16 cellular contexts compared by ENCODE assay signal in genomic region chr12:590206-590750, GRCh38.
A peak's percentile ranks its signal among the peaks of the same experiment; 100 is the strongest.
DNase-seq lines count a peak whose midpoint lies in the region; ATAC-seq, FAIRE-seq and TF ChIP-seq lines count a peak whose summit lies in the region.
"Had no signal": no experiment of that assay in that cellular context is flagged by ENCODE, and none has a peak within 500 bp of the region (broad histone marks: within the 10 kb centered on the region; RNA-seq: fewer than 3 reads in every experiment).

No MANE protein-coding gene starts in this region.

- RAD21 ChIA-PET in HCT116 (lab: Charles Lee; ENCODE audit: low non-redundant PET in 1 of 2, low total read pairs in 2 of 2, uncharacterized antibody in 2 of 2, unreplicated experiment in 2 of 2) = no interaction called here

- H3K79me2 ChIP-seq in HCT116 (ENCODE audit: insufficient read depth, low read length) (no peaks in the 10 kb centered on the region), K562 (ENCODE audit: control insufficient read depth, insufficient read depth, low read length) (no peaks in the 10 kb centered on the region)

- no peaks in the 10 kb centered on the region for H4K20me1 ChIP-seq in HCT116 (ENCODE audit: insufficient read depth)
- no peaks in the 10 kb centered on the region for H4K20me1 ChIP-seq in K562 (replicated peaks; ENCODE audit: control insufficient read depth, insufficient read depth, low read length)

- TF ChIP-seq EP300 in K562 (IDR thresholded peaks at IDR 0.05; ENCODE audit: low read length) = no peak

- H3K27me3 ChIP-seq in HCT116 (ENCODE audit: insufficient read depth, low read length) (no peaks in the 10 kb centered on the region), K562 (ENCODE audit: control insufficient read depth in 2 of 2, insufficient read depth in 2 of 2, low read length in 2 of 2) (no peaks in the 10 kb centered on the region), heart right ventricle (no peaks in the 10 kb centered on the region)

- H3K9ac ChIP-seq in HCT116 (ENCODE audit: low read length) (no peak overlapping the region), K562 (ENCODE audit: insufficient read depth in 1 of 2, low read depth in 2 of 2, low read length in 2 of 2) (peak overlapping the region in 1 of 2 experiments; percentile 60; a peak in 2 of 4 replicates)

- H3K36me3 ChIP-seq in HCT116 (ENCODE audit: control insufficient read depth in 1 of 2, insufficient read depth in 2 of 2, low read length in 2 of 2) = no peaks in the 10 kb centered on the region
- no peaks in the 10 kb centered on the region for H3K36me3 ChIP-seq in K562 (ENCODE audit: control insufficient read depth, insufficient read depth, low read length)
- no peaks in the 10 kb centered on the region for H3K36me3 ChIP-seq in heart right ventricle

- POLR2A ChIA-PET in HCT116 (lab: Charles Lee) (no interaction called here), K562 (lab: Yijun Ruan, JAX) (no interaction called here)

- H3K4me1 ChIP-seq in HCT116 (ENCODE audit: control insufficient read depth in 1 of 2, insufficient read depth in 2 of 2, low read length in 2 of 2) = no peaks in the 10 kb centered on the region
- peaks cover 40 to 42% of the 10 kb centered on the region in 2 experiments; a peak in 4 of 5 replicates for H3K4me1 ChIP-seq in K562 (replicated peaks in 1 of 2; ENCODE audit: control insufficient read depth in 2 of 2, insufficient read depth in 2 of 2, low read length in 2 of 2)
- peaks cover 13 to 41% (median 25%) of the 10 kb centered on the region in 9 donors for H3K4me1 ChIP-seq in heart right ventricle

- TF ChIP-seq RAD21 in HCT116 (IDR thresholded peaks at IDR 0.05; ENCODE audit: low read depth) (no peak), K562 (CRISPR knock-in tag; conservative IDR thresholded peaks at IDR 0.05 in 1 of 2, IDR thresholded peaks at IDR 0.05 in 1 of 2) (no peak)

- H3K4me2 ChIP-seq in HCT116 (ENCODE audit: low read length) = no peak overlapping the region
- H3K4me2 ChIP-seq in K562 (ENCODE audit: insufficient read depth, low read length) = no peak overlapping the region

- H3K9me3 ChIP-seq in HCT116 (ENCODE audit: control insufficient read depth in 1 of 2, insufficient read depth in 1 of 2, low read depth in 1 of 2, low read length in 2 of 2) (no peaks in the 10 kb centered on the region), K562 (replicated peaks; ENCODE audit: control insufficient read depth, insufficient read depth, low read depth, low read length) (peaks cover 6% of the 10 kb centered on the region), heart right ventricle (peaks cover 0 to 8% (median 0%) of the 10 kb centered on the region in 11 donors)

- WGBS in K562 (ENCODE audit: insufficient coverage, low coverage, missing lambda C conversion rate) = 78% methylated on average over 11 of the region's 14 CpGs
- WGBS in heart right ventricle, 2 donors = 57 to 72% methylated on average over 14 of the region's 14 CpGs

- H3K4me3 ChIP-seq in HCT116 (replicated peaks in 1 of 2; ENCODE audit: low read depth in 1 of 2, low read length in 2 of 2) (no peak overlapping the region), K562 (no peak overlapping the region), heart right ventricle (no peak overlapping the region)

- no peaks in the 10 kb centered on the region for H3K9me2 ChIP-seq in HCT116 (ENCODE audit: insufficient read depth)

- DNase-seq in HCT116 (ENCODE audit: low read depth, low spot score) = no peak
- DNase-seq in K562 (ENCODE audit: extremely low read depth in 1 of 4, low spot score in 3 of 4) = no peak
- DNase-seq in heart right ventricle = no peak
- peak; percentile 62 for DNase-seq in posterior vena cava (ENCODE audit: low spot score)
- DNase-seq in OCI-M1 (lab: John Stamatoyannopoulos, UW) = no peak
- no peak for DNase-seq in SHP77 treated with DMSO at 0.1 percent for 48 hours (lab: John Stamatoyannopoulos, UW)
- no peak for DNase-seq in stimulated activated naive CD4-positive, alpha-beta T cell treated with Interleukin-2 at 50 U/mL for 16 hours (lab: John Stamatoyannopoulos, UW)
- DNase-seq: ACHN; CD8-positive, alpha-beta memory T cell; Kasumi-1; NCI-H1417; NCI-H2029 treated with DMSO at 0.1 percent for 48 hours; NCI-H748 treated with DMSO at 0.1 percent for 48 hours; SIG-M5 had no signal

- no TSS peak for BruUV-seq in HCT116 (replicated peaks; lab: Mats Ljungman, UMichigan)
- BruUV-seq in K562 (replicated peaks; lab: Mats Ljungman, UMichigan) = no TSS peak

- intact Hi-C loops in HCT116 (cut with micrococcal nuclease) (no loop called here), K562 (cut with micrococcal nuclease) (no loop called here), heart right ventricle (cut with DNase I) (loop anchor here in 1 of 10 donors (5.0 kb wide), 1 partner anchor 127 kb away; no protein-coding TSS in a partner anchor), posterior vena cava (cut with DNase I) (no loop called here)

- TF ChIP-seq POLR2A in HCT116 (IDR thresholded peaks at IDR 0.05; ENCODE audit: borderline replicate concordance, extremely low read depth, insufficient read depth, insufficient read length) (no peak), K562 (conservative IDR thresholded peaks at IDR 0.05) (no peak)

- ATAC-seq in HCT116 (peak; percentile 47; the same call in 1 of the 2 replicates), K562 (no peak), heart right ventricle (peak; percentile 16 to 67 (median 38)), GM19467 (IDR thresholded peaks at IDR 0.05; ENCODE audit: unreplicated experiment) (no peak)

- TF ChIP-seq CTCF in HCT116 (IDR thresholded peaks at IDR 0.05 in 2 of 3, conservative IDR thresholded peaks at IDR 0.05 in 1 of 3; ENCODE audit: borderline replicate concordance in 1 of 3, insufficient read depth in 1 of 3, low read depth in 2 of 3, low read length in 2 of 3) (no peak), K562 (IDR thresholded peaks at IDR 0.05 in 2 of 3, conservative IDR thresholded peaks at IDR 0.05 in 1 of 3; ENCODE audit: insufficient read depth in 2 of 3, low read depth in 1 of 3, low read length in 3 of 3) (no peak), heart right ventricle (IDR thresholded peaks at IDR 0.05) (no peak)

- CTCF ChIA-PET in HCT116 (lab: Charles Lee) (no interaction called here), K562 (lab: Yijun Ruan, JAX; ENCODE audit: low intra/inter-chr PET ratio) (no interaction called here)

- FAIRE-seq in K562 (lab: Jason Lieb, UNC) = no peak
- FAIRE-seq: H54 had no signal

- in situ Hi-C loops in K562 (cut with MboI) = no loop called here

- no peaks in the 10 kb centered on the region for H3K9me1 ChIP-seq in K562 (ENCODE audit: control insufficient read depth, insufficient read depth, low read length)

- H3K27ac ChIP-seq in HCT116 (ENCODE audit: low read depth, low read length) = no peak overlapping the region
- H3K27ac ChIP-seq in K562 (ENCODE audit: extremely low read depth, low read depth, low read length) = no peak overlapping the region
- H3K27ac ChIP-seq in heart right ventricle = peak overlapping the region; percentile 44 to 92 (median 82)

- H2AFZ ChIP-seq in HCT116 (ENCODE audit: low read depth, low read length, poor library complexity, severe bottlenecking) = no peak overlapping the region
- H2AFZ ChIP-seq in K562 (ENCODE audit: low read depth, low read length) = no peak overlapping the region

TF ChIP-seq in HCT116, 20 proteins besides CTCF, POLR2A, EP300 and RAD21:
- no peak for TF ChIP-seq EZH2 (IDR thresholded peaks at IDR 0.05)
- no peak for TF ChIP-seq CEBPB (IDR thresholded peaks at IDR 0.05; ENCODE audit: low read depth)
- TF ChIP-seq SP1 (IDR thresholded peaks at IDR 0.05; ENCODE audit: low read depth) = no peak
TF ChIP-seq in HCT116: peak in this region for 0.

TF ChIP-seq in K562, 482 proteins besides CTCF, POLR2A, EP300 and RAD21:
- TF ChIP-seq C11orf30 (IDR thresholded peaks at IDR 0.05; ENCODE audit: low read depth) (0 out of 2 replicates have a peak, but pooled peaks have one; percentile 4), ZNF316 (IDR thresholded peaks at IDR 0.05) (peak; percentile 14; the same call in 1 of the 2 replicates), HSF4 (CRISPR knock-in tag; IDR thresholded peaks at IDR 0.05; ENCODE audit: borderline replicate concordance) (no peak), KAT8 (IDR thresholded peaks at IDR 0.05; ENCODE audit: low read depth) (no peak), ETV5 (CRISPR knock-in tag; IDR thresholded peaks at IDR 0.05; ENCODE audit: low read depth) (no peak), MNT (conservative IDR thresholded peaks at IDR 0.05) (no peak), SIX5 (IDR thresholded peaks at IDR 0.05; ENCODE audit: borderline replicate concordance in 1 of 2, insufficient read depth in 1 of 2, low read depth in 1 of 2, low read length in 2 of 2) (no peak), ZC3H11A (IDR thresholded peaks at IDR 0.05; ENCODE audit: low read depth, low read length) (no peak)
TF ChIP-seq in K562: peak in this region for 2.

Comparison
In these comparisons a context has a peak if more than half of its experiments do, and no peak if none do; other contexts are left out.
1. ATAC-seq: peak in HCT116 (single experiment) and heart right ventricle (8 of 8); none in K562 (single experiment) and GM19467 (single experiment).
2. H3K27ac ChIP-seq: peak in heart right ventricle (10 of 10); none in HCT116 (single experiment) and K562 (single experiment).